In the genomic region with DNA sequence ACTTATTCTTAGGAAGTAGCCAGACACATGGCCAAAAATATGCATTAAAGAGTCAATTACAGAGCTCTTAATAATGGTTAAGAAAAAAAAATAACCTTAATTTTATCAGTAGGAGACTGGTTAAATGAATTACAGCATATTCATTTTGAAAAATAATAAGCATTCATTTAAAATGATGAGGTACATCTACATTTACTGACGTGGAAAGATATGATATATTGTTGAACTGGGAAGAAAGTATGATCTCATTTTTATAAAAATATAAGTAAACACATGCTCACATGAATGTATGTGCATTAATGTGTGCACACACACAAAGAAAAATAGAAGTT, we compare ENCODE assay signal across 16 cellular contexts.
A peak's percentile ranks its signal among the peaks of the same experiment; 100 is the strongest.
DNase-seq lines count a peak whose midpoint lies in the region; ATAC-seq and TF ChIP-seq lines count a peak whose summit lies in the region.
"Had no signal": no experiment of that assay in that cellular context is flagged by ENCODE, and none has a peak within 500 bp of the region (broad histone marks: within the 10 kb centered on the region; RNA-seq: fewer than 3 reads in every experiment).

No MANE protein-coding gene starts in this region.

- POLR2A ChIA-PET in SK-N-SH (lab: Yijun Ruan, JAX): no interaction called here

- H3K4me1 Mint-ChIP-seq in mesothelial cell of epicardium: peaks cover 54% of the 10 kb centered on the region
- H3K4me1 Mint-ChIP-seq: CD4-positive, alpha-beta memory T cell had no signal

- no peak for TF ChIP-seq EP300 in SK-N-SH (IDR thresholded peaks at IDR 0.05; ENCODE audit: borderline replicate concordance in 1 of 2, low read depth in 1 of 2, low read length in 1 of 2)

- no peaks in the 10 kb centered on the region for H4K20me1 ChIP-seq in SK-N-SH (ENCODE audit: insufficient read depth)

- H3K4me1 ChIP-seq in SK-N-SH (ENCODE audit: control insufficient read depth in 1 of 2, insufficient read depth in 2 of 2, low read depth in 1 of 2, low read length in 1 of 2): peaks cover 13 to 20% of the 10 kb centered on the region in 2 experiments; a peak in 3 of 4 replicates
- peaks cover 10% of the 10 kb centered on the region for H3K4me1 ChIP-seq in psoas muscle

- H3F3A ChIP-seq in SK-N-SH (replicated peaks; ENCODE audit: insufficient read depth): peaks cover 10% of the 10 kb centered on the region

- CTCF ChIA-PET in SK-N-SH (lab: Yijun Ruan, JAX): interaction anchor here (0.6 to 1.5 kb wide), 3 partner anchors 49 to 399 kb away, joined by 3 read pairs; no protein-coding TSS in a partner anchor

- no peaks in the 10 kb centered on the region for H3K36me3 Mint-ChIP-seq in mesothelial cell of epicardium
- H3K36me3 Mint-ChIP-seq: CD4-positive, alpha-beta memory T cell had no signal

- H3K4me3 ChIP-seq in SK-N-SH (ENCODE audit: low read depth in 2 of 2, low read length in 1 of 2) (no peak overlapping the region), psoas muscle (no peak overlapping the region)

- no peak overlapping the region for H3K4me2 ChIP-seq in SK-N-SH

- peak overlapping the region; percentile 7 for H3K27ac Mint-ChIP-seq in mesothelial cell of epicardium
- H3K27ac Mint-ChIP-seq: CD4-positive, alpha-beta memory T cell had no signal

- H3K9me2 ChIP-seq in SK-N-SH: no peaks in the 10 kb centered on the region

- no peak for DNase-seq in SK-N-SH
- no peak for DNase-seq in epithelial cell of prostate (ENCODE audit: low read depth, low spot score)
- DNase-seq in mesothelial cell of epicardium (ENCODE audit: low spot score in 2 of 2, unreplicated experiment in 2 of 2): no peak
- no peak for DNase-seq in psoas muscle
- DNase-seq in GOT3 (lab: John Stamatoyannopoulos, UW): no peak
- DNase-seq in NCI-H82 (lab: John Stamatoyannopoulos, UW): no peak
- DNase-seq in left cardiac atrium: no peak
- DNase-seq: C1 segment of cervical spinal cord; Calu3; CD4-positive, alpha-beta memory T cell; COR-L47; DMS53; DMS79 treated with DMSO at 0.1 percent for 48 hours; GF-D8; H7; HCEC 1CT had no signal

- intact Hi-C loops in psoas muscle (cut with DNase I) (no loop called here), left cardiac atrium (cut with DNase I) (no loop called here)

- H3K4me3 Mint-ChIP-seq in mesothelial cell of epicardium: no peak overlapping the region
- H3K4me3 Mint-ChIP-seq: CD4-positive, alpha-beta memory T cell had no signal

- no peak overlapping the region; a peak in 1 of 4 replicates for H3K27ac ChIP-seq in SK-N-SH (ENCODE audit: low read depth in 2 of 2, low read length in 1 of 2)
- peak overlapping the region; percentile 70 for H3K27ac ChIP-seq in epithelial cell of prostate
- peak overlapping the region; percentile 34 for H3K27ac ChIP-seq in psoas muscle

- 63% methylated on average over 1 of the region's 1 CpG for whole genome bisulfite sequencing in SK-N-SH (ENCODE audit: low lambda C conversion rate)
- 87 to 98% (median 92%) methylated on average over 1 of the region's 1 CpG for WGBS in psoas muscle, 3 donors

- H3K9me3 Mint-ChIP-seq in mesothelial cell of epicardium: no peaks in the 10 kb centered on the region
- H3K9me3 Mint-ChIP-seq: CD4-positive, alpha-beta memory T cell had no signal

- no peaks in the 10 kb centered on the region for H3K9me3 ChIP-seq in SK-N-SH
- no peaks in the 10 kb centered on the region for H3K9me3 ChIP-seq in psoas muscle

- H3K27me3 Mint-ChIP-seq in mesothelial cell of epicardium (ENCODE audit: low read depth): no peaks in the 10 kb centered on the region

- no peak for ATAC-seq in psoas muscle
- no peak for ATAC-seq in left cardiac atrium

- no peak for TF ChIP-seq CTCF in SK-N-SH (IDR thresholded peaks at IDR 0.05)
- TF ChIP-seq CTCF in mesothelial cell of epicardium (IDR thresholded peaks at IDR 0.05; ENCODE audit: unreplicated experiment): no peak
- no peak for TF ChIP-seq CTCF in psoas muscle (IDR thresholded peaks at IDR 0.05)

- no peaks in the 10 kb centered on the region for H3K36me3 ChIP-seq in SK-N-SH (replicated peaks in 1 of 2; ENCODE audit: control insufficient read depth in 1 of 2, insufficient read depth in 2 of 2, low read length in 1 of 2)
- no peaks in the 10 kb centered on the region for H3K36me3 ChIP-seq in psoas muscle (ENCODE audit: insufficient read depth in 1 of 2, low read depth in 1 of 2)

- no peak for TF ChIP-seq RAD21 in SK-N-SH (IDR thresholded peaks at IDR 0.05; ENCODE audit: low read length)

- H3K79me2 ChIP-seq in SK-N-SH (ENCODE audit: insufficient read depth): no peaks in the 10 kb centered on the region

- H2AFZ ChIP-seq in SK-N-SH (ENCODE audit: low read depth): peak overlapping the region; percentile 1; the same call in 1 of the 2 replicates

- H3K27me3 ChIP-seq in SK-N-SH (ENCODE audit: insufficient read depth) (no peaks in the 10 kb centered on the region), psoas muscle (ENCODE audit: insufficient read depth in 3 of 3, low read length in 2 of 3) (no peaks in the 10 kb centered on the region)

- H3K9ac ChIP-seq in SK-N-SH: no peak overlapping the region

TF ChIP-seq in SK-N-SH, 30 proteins besides CTCF, POLR2A, EP300 and RAD21:
- TF ChIP-seq, protein P1, sequence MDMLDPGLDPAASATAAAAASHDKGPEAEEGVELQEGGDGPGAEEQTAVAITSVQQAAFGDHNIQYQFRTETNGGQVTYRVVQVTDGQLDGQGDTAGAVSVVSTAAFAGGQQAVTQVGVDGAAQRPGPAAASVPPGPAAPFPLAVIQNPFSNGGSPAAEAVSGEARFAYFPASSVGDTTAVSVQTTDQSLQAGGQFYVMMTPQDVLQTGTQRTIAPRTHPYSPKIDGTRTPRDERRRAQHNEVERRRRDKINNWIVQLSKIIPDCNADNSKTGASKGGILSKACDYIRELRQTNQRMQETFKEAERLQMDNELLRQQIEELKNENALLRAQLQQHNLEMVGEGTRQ (IDR thresholded peaks at IDR 0.05; ENCODE audit: borderline replicate concordance, low read depth, low read length): no peak
- TF ChIP-seq, protein P2, sequence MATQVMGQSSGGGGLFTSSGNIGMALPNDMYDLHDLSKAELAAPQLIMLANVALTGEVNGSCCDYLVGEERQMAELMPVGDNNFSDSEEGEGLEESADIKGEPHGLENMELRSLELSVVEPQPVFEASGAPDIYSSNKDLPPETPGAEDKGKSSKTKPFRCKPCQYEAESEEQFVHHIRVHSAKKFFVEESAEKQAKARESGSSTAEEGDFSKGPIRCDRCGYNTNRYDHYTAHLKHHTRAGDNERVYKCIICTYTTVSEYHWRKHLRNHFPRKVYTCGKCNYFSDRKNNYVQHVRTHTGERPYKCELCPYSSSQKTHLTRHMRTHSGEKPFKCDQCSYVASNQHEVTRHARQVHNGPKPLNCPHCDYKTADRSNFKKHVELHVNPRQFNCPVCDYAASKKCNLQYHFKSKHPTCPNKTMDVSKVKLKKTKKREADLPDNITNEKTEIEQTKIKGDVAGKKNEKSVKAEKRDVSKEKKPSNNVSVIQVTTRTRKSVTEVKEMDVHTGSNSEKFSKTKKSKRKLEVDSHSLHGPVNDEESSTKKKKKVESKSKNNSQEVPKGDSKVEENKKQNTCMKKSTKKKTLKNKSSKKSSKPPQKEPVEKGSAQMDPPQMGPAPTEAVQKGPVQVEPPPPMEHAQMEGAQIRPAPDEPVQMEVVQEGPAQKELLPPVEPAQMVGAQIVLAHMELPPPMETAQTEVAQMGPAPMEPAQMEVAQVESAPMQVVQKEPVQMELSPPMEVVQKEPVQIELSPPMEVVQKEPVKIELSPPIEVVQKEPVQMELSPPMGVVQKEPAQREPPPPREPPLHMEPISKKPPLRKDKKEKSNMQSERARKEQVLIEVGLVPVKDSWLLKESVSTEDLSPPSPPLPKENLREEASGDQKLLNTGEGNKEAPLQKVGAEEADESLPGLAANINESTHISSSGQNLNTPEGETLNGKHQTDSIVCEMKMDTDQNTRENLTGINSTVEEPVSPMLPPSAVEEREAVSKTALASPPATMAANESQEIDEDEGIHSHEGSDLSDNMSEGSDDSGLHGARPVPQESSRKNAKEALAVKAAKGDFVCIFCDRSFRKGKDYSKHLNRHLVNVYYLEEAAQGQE (IDR thresholded peaks at IDR 0.05; ENCODE audit: low read depth, low read length): no peak
- TF ChIP-seq FOXM1 (IDR thresholded peaks at IDR 0.05; ENCODE audit: low read depth) (no peak), ELF1 (IDR thresholded peaks at IDR 0.05) (no peak), EZH2phosphoT487 (IDR thresholded peaks at IDR 0.05; ENCODE audit: borderline replicate concordance, low read depth) (no peak), JUND (IDR thresholded peaks at IDR 0.05) (no peak), FOXJ3 (CRISPR knock-in tag; IDR thresholded peaks at IDR 0.05) (no peak), MEF2A (IDR thresholded peaks at IDR 0.05; ENCODE audit: borderline replicate concordance, low read depth) (no peak), CHD2 (IDR thresholded peaks at IDR 0.05; ENCODE audit: low read length, partially characterized antibody) (no peak), TCF12 (IDR thresholded peaks at IDR 0.05) (no peak), TEAD4 (IDR thresholded peaks at IDR 0.05; ENCODE audit: borderline replicate concordance, insufficient read depth) (no peak), RFX5 (IDR thresholded peaks at IDR 0.05; ENCODE audit: low read length) (no peak), FOSL2 (IDR thresholded peaks at IDR 0.05; ENCODE audit: borderline replicate concordance, low read depth) (no peak), TAF1 (IDR thresholded peaks at IDR 0.05; ENCODE audit: borderline replicate concordance, low read depth, low read length) (no peak), GATA2 (CRISPR knock-in tag; IDR thresholded peaks at IDR 0.05) (no peak)
- TF ChIP-seq, protein P3, sequence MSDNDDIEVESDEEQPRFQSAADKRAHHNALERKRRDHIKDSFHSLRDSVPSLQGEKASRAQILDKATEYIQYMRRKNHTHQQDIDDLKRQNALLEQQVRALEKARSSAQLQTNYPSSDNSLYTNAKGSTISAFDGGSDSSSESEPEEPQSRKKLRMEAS (IDR thresholded peaks at IDR 0.05; ENCODE audit: low read depth): no peak
- TF ChIP-seq, protein P4, sequence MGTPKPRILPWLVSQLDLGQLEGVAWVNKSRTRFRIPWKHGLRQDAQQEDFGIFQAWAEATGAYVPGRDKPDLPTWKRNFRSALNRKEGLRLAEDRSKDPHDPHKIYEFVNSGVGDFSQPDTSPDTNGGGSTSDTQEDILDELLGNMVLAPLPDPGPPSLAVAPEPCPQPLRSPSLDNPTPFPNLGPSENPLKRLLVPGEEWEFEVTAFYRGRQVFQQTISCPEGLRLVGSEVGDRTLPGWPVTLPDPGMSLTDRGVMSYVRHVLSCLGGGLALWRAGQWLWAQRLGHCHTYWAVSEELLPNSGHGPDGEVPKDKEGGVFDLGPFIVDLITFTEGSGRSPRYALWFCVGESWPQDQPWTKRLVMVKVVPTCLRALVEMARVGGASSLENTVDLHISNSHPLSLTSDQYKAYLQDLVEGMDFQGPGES (IDR thresholded peaks at IDR 0.05; ENCODE audit: low read depth, low read length): no peak

Comparison
In these comparisons a context has a peak if more than half of its experiments do, and no peak if none do; other contexts are left out.
1. H3K27ac ChIP-seq: peak in epithelial cell of prostate (single experiment) and psoas muscle (single experiment); none in SK-N-SH (0 of 2).